2 cellular contexts compared by ENCODE assay signal in the genomic region with DNA sequence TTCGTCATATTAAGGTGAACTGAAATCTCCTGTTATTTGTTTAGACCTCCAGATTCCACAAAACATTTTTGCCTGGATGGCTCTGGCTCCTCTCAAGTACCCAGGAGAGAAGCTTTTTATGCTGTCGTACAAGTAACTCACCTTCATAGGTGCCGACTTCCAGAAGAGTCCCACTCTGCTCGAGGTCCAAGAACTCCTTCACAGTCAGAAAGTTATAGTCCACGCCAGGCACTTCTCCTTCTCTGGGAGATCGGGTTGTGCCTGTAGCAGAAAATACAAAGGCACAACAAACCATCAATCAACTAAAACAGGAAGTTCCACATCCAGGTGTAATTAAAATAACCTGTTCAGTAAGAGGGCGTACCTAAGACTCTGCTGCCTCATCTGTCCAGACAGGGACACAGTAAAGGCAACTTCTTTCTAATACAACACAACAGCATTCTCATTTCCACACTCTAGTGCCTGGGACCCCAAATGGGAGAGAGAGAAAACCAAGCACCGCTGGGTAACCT.
TF ChIP-seq lines count a peak whose summit lies in the region.

No MANE protein-coding gene starts in this region.

TF ChIP-seq in GM23338, 12 proteins besides CTCF, POLR2A, EP300 and RAD21 (continued from another document):
- TF ChIP-seq ZNF114 (CRISPR knock-in tag; IDR thresholded peaks at IDR 0.05): no peak
- TF ChIP-seq, protein P1, sequence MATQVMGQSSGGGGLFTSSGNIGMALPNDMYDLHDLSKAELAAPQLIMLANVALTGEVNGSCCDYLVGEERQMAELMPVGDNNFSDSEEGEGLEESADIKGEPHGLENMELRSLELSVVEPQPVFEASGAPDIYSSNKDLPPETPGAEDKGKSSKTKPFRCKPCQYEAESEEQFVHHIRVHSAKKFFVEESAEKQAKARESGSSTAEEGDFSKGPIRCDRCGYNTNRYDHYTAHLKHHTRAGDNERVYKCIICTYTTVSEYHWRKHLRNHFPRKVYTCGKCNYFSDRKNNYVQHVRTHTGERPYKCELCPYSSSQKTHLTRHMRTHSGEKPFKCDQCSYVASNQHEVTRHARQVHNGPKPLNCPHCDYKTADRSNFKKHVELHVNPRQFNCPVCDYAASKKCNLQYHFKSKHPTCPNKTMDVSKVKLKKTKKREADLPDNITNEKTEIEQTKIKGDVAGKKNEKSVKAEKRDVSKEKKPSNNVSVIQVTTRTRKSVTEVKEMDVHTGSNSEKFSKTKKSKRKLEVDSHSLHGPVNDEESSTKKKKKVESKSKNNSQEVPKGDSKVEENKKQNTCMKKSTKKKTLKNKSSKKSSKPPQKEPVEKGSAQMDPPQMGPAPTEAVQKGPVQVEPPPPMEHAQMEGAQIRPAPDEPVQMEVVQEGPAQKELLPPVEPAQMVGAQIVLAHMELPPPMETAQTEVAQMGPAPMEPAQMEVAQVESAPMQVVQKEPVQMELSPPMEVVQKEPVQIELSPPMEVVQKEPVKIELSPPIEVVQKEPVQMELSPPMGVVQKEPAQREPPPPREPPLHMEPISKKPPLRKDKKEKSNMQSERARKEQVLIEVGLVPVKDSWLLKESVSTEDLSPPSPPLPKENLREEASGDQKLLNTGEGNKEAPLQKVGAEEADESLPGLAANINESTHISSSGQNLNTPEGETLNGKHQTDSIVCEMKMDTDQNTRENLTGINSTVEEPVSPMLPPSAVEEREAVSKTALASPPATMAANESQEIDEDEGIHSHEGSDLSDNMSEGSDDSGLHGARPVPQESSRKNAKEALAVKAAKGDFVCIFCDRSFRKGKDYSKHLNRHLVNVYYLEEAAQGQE (IDR thresholded peaks at IDR 0.05; ENCODE audit: unreplicated experiment): no peak
- no peak for TF ChIP-seq POLR2AphosphoS5 (IDR thresholded peaks at IDR 0.05; ENCODE audit: low read depth)
- TF ChIP-seq EZH2 (IDR thresholded peaks at IDR 0.05; ENCODE audit: low read depth, unreplicated experiment): no peak
- TF ChIP-seq, protein P2, sequence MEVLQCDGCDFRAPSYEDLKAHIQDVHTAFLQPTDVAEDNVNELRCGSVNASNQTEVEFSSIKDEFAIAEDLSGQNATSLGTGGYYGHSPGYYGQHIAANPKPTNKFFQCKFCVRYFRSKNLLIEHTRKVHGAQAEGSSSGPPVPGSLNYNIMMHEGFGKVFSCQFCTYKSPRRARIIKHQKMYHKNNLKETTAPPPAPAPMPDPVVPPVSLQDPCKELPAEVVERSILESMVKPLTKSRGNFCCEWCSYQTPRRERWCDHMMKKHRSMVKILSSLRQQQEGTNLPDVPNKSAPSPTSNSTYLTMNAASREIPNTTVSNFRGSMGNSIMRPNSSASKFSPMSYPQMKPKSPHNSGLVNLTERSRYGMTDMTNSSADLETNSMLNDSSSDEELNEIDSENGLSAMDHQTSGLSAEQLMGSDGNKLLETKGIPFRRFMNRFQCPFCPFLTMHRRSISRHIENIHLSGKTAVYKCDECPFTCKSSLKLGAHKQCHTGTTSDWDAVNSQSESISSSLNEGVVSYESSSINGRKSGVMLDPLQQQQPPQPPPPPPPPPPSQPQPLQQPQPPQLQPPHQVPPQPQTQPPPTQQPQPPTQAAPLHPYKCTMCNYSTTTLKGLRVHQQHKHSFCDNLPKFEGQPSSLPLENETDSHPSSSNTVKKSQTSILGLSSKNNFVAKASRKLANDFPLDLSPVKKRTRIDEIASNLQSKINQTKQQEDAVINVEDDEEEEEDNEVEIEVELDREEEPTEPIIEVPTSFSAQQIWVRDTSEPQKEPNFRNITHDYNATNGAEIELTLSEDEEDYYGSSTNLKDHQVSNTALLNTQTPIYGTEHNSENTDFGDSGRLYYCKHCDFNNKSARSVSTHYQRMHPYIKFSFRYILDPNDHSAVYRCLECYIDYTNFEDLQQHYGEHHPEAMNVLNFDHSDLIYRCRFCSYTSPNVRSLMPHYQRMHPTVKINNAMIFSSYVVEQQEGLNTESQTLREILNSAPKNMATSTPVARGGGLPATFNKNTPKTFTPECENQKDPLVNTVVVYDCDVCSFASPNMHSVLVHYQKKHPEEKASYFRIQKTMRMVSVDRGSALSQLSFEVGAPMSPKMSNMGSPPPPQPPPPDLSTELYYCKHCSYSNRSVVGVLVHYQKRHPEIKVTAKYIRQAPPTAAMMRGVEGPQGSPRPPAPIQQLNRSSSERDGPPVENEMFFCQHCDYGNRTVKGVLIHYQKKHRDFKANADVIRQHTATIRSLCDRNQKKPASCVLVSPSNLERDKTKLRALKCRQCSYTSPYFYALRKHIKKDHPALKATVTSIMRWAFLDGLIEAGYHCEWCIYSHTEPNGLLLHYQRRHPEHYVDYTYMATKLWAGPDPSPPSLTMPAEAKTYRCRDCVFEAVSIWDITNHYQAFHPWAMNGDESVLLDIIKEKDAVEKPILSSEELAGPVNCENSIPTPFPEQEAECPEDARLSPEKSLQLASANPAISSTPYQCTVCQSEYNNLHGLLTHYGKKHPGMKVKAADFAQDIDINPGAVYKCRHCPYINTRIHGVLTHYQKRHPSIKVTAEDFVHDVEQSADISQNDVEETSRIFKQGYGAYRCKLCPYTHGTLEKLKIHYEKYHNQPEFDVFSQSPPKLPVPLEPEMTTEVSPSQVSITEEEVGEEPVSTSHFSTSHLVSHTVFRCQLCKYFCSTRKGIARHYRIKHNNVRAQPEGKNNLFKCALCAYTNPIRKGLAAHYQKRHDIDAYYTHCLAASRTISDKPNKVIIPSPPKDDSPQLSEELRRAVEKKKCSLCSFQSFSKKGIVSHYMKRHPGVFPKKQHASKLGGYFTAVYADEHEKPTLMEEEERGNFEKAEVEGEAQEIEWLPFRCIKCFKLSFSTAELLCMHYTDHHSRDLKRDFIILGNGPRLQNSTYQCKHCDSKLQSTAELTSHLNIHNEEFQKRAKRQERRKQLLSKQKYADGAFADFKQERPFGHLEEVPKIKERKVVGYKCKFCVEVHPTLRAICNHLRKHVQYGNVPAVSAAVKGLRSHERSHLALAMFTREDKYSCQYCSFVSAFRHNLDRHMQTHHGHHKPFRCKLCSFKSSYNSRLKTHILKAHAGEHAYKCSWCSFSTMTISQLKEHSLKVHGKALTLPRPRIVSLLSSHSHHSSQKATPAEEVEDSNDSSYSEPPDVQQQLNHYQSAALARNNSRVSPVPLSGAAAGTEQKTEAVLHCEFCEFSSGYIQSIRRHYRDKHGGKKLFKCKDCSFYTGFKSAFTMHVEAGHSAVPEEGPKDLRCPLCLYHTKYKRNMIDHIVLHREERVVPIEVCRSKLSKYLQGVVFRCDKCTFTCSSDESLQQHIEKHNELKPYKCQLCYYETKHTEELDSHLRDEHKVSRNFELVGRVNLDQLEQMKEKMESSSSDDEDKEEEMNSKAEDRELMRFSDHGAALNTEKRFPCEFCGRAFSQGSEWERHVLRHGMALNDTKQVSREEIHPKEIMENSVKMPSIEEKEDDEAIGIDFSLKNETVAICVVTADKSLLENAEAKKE (CRISPR knock-in tag; IDR thresholded peaks at IDR 0.05): no peak
- TF ChIP-seq EZH2phosphoT487 (IDR thresholded peaks at IDR 0.05; ENCODE audit: unreplicated experiment): no peak
- no peak for TF ChIP-seq JUNB (IDR thresholded peaks at IDR 0.05; ENCODE audit: unreplicated experiment)
- TF ChIP-seq NANOG (IDR thresholded peaks at IDR 0.05; ENCODE audit: borderline replicate concordance): no peak
TF ChIP-seq in GM23338: peak in this region for 0.

TF ChIP-seq in SK-N-SH, 30 proteins besides CTCF, POLR2A, EP300 and RAD21 (continued from another document):
- TF ChIP-seq, protein P1 (IDR thresholded peaks at IDR 0.05; ENCODE audit: low read depth, low read length): no peak
- no peak for TF ChIP-seq FOXJ3 (CRISPR knock-in tag; IDR thresholded peaks at IDR 0.05)
- no peak for TF ChIP-seq SIN3A (IDR thresholded peaks at IDR 0.05; ENCODE audit: borderline replicate concordance, low read depth, low read length)
- no peak for TF ChIP-seq CHD2 (IDR thresholded peaks at IDR 0.05; ENCODE audit: low read length, partially characterized antibody)
- TF ChIP-seq, protein P3, sequence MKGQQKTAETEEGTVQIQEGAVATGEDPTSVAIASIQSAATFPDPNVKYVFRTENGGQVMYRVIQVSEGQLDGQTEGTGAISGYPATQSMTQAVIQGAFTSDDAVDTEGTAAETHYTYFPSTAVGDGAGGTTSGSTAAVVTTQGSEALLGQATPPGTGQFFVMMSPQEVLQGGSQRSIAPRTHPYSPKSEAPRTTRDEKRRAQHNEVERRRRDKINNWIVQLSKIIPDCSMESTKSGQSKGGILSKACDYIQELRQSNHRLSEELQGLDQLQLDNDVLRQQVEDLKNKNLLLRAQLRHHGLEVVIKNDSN (IDR thresholded peaks at IDR 0.05; ENCODE audit: borderline replicate concordance, low read depth): no peak
- no peak for TF ChIP-seq GATA2 (CRISPR knock-in tag; IDR thresholded peaks at IDR 0.05)
- no peak for TF ChIP-seq MEF2A (IDR thresholded peaks at IDR 0.05; ENCODE audit: borderline replicate concordance, low read depth)
- TF ChIP-seq ELF1 (IDR thresholded peaks at IDR 0.05): no peak
- no peak for TF ChIP-seq RXRA (IDR thresholded peaks at IDR 0.05; ENCODE audit: borderline replicate concordance, low read depth)
- no peak for TF ChIP-seq YY1 (IDR thresholded peaks at IDR 0.05; ENCODE audit: low read depth)
- TF ChIP-seq, protein P4, sequence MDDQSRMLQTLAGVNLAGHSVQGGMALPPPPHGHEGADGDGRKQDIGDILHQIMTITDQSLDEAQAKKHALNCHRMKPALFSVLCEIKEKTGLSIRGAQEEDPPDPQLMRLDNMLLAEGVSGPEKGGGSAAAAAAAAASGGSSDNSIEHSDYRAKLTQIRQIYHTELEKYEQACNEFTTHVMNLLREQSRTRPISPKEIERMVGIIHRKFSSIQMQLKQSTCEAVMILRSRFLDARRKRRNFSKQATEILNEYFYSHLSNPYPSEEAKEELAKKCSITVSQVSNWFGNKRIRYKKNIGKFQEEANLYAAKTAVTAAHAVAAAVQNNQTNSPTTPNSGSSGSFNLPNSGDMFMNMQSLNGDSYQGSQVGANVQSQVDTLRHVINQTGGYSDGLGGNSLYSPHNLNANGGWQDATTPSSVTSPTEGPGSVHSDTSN (IDR thresholded peaks at IDR 0.05): no peak
- TF ChIP-seq NFIC (IDR thresholded peaks at IDR 0.05; ENCODE audit: borderline replicate concordance): no peak
- TF ChIP-seq FOSL2 (IDR thresholded peaks at IDR 0.05; ENCODE audit: borderline replicate concordance, low read depth): no peak
- no peak for TF ChIP-seq TCF12 (IDR thresholded peaks at IDR 0.05)
- TF ChIP-seq TAF1 (IDR thresholded peaks at IDR 0.05; ENCODE audit: borderline replicate concordance, low read depth, low read length): no peak
- no peak for TF ChIP-seq POLR2AphosphoS5 (IDR thresholded peaks at IDR 0.05; ENCODE audit: low read depth, low read length)
- TF ChIP-seq, protein P5, sequence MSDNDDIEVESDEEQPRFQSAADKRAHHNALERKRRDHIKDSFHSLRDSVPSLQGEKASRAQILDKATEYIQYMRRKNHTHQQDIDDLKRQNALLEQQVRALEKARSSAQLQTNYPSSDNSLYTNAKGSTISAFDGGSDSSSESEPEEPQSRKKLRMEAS (IDR thresholded peaks at IDR 0.05; ENCODE audit: low read depth): no peak
- no peak for TF ChIP-seq RCOR1 (IDR thresholded peaks at IDR 0.05; ENCODE audit: low read length)
